ENCODE assay signal across 2 cellular contexts in the genomic region with DNA sequence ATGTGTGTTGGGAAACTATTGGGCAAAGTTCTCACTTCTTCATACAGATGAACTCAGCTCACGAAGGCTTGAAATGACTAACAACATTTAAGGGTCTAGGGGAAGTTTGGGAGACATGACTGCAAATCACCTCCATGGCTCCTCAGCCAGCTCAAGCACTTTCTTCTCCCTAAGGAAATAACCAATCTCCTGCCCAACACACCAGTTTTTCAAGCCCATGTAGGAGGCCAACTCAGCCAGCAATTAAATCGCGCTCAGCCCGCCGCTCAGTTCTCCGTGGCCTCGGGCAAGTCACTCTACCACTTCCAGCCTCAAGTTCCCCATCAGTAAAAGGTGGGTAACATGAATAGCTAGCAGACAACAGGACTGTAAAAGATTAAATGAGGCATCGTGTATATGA.
TF ChIP-seq lines count a peak whose summit lies in the region.

No MANE protein-coding gene starts in this region.

TF ChIP-seq in PFSK-1, 5 proteins besides CTCF, POLR2A, EP300 and RAD21:
- TF ChIP-seq FOXP2 (optimal IDR thresholded peaks at IDR 0.05; ENCODE audit: borderline replicate concordance, extremely low read depth, extremely low read length, insufficient read depth): no peak
- TF ChIP-seq TAF1 (IDR thresholded peaks at IDR 0.05; ENCODE audit: borderline replicate concordance, insufficient read depth, low read length): 0 out of 2 replicates have a peak, but pooled peaks have one; percentile 3
- TF ChIP-seq, protein P1, sequence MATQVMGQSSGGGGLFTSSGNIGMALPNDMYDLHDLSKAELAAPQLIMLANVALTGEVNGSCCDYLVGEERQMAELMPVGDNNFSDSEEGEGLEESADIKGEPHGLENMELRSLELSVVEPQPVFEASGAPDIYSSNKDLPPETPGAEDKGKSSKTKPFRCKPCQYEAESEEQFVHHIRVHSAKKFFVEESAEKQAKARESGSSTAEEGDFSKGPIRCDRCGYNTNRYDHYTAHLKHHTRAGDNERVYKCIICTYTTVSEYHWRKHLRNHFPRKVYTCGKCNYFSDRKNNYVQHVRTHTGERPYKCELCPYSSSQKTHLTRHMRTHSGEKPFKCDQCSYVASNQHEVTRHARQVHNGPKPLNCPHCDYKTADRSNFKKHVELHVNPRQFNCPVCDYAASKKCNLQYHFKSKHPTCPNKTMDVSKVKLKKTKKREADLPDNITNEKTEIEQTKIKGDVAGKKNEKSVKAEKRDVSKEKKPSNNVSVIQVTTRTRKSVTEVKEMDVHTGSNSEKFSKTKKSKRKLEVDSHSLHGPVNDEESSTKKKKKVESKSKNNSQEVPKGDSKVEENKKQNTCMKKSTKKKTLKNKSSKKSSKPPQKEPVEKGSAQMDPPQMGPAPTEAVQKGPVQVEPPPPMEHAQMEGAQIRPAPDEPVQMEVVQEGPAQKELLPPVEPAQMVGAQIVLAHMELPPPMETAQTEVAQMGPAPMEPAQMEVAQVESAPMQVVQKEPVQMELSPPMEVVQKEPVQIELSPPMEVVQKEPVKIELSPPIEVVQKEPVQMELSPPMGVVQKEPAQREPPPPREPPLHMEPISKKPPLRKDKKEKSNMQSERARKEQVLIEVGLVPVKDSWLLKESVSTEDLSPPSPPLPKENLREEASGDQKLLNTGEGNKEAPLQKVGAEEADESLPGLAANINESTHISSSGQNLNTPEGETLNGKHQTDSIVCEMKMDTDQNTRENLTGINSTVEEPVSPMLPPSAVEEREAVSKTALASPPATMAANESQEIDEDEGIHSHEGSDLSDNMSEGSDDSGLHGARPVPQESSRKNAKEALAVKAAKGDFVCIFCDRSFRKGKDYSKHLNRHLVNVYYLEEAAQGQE (IDR thresholded peaks at IDR 0.05; ENCODE audit: insufficient read depth in 1 of 2, low read depth in 2 of 2, low read length in 2 of 2): no peak
- TF ChIP-seq SIN3A (IDR thresholded peaks at IDR 0.05; ENCODE audit: borderline replicate concordance, insufficient read depth, low read length): no peak

TF ChIP-seq in H1, 55 proteins besides CTCF, POLR2A, EP300 and RAD21:
- TF ChIP-seq KDM5A (IDR thresholded peaks at IDR 0.05; ENCODE audit: low read length) (no peak), ZNF274 (IDR thresholded peaks at IDR 0.05; ENCODE audit: borderline replicate concordance, extremely low read depth, low read length) (no peak), RBBP5 (IDR thresholded peaks at IDR 0.05; ENCODE audit: borderline replicate concordance, low read depth, low read length) (no peak), JUND (IDR thresholded peaks at IDR 0.05; ENCODE audit: low read length) (no peak), CTBP2 (IDR thresholded peaks at IDR 0.05; ENCODE audit: borderline replicate concordance, insufficient read depth, insufficient read length, low read length) (no peak), HDAC2 (IDR thresholded peaks at IDR 0.05; ENCODE audit: borderline replicate concordance in 1 of 2, low read depth in 2 of 2, low read length in 2 of 2) (no peak), SIN3A (conservative IDR thresholded peaks at IDR 0.05 in 1 of 2, IDR thresholded peaks at IDR 0.05 in 1 of 2; ENCODE audit: low read depth in 1 of 2, low read length in 2 of 2) (no peak), GABPA (IDR thresholded peaks at IDR 0.05; ENCODE audit: borderline replicate concordance, insufficient read depth, low read length) (no peak), POU5F1 (IDR thresholded peaks at IDR 0.05; ENCODE audit: low read depth, low read length) (no peak), SIX5 (IDR thresholded peaks at IDR 0.05; ENCODE audit: low read depth, low read length) (no peak), EZH2 (IDR thresholded peaks at IDR 0.05; ENCODE audit: low read depth, low read length, severe bottlenecking) (no peak), SRF (IDR thresholded peaks at IDR 0.05; ENCODE audit: low read depth, low read length) (no peak), SIRT6 (IDR thresholded peaks at IDR 0.05; ENCODE audit: low read length) (no peak), RXRA (IDR thresholded peaks at IDR 0.05; ENCODE audit: insufficient read depth, low read depth, low read length) (no peak)
